In genomic region chr15:68700395-68701123, GRCh38 we compare ENCODE assay signal across 1 cellular context.
TF ChIP-seq lines count a peak whose summit lies in the region.

No MANE protein-coding gene starts in this region.

TF ChIP-seq in HEK293, 187 proteins besides CTCF, POLR2A, EP300 and RAD21 (continued from another document):
- peak; percentile 97 for TF ChIP-seq KLF17 (tag by site-specific recombination; IDR thresholded peaks at IDR 0.05)
- no peak for TF ChIP-seq ZNF624 (tag by site-specific recombination; IDR thresholded peaks at IDR 0.05)
- TF ChIP-seq ZFHX2 (tag by site-specific recombination; conservative IDR thresholded peaks at IDR 0.05): peak; percentile 96
- no peak for TF ChIP-seq ZNF16 (tag by site-specific recombination; IDR thresholded peaks at IDR 0.05; ENCODE audit: low read depth)
- TF ChIP-seq ZBTB8A (tag by site-specific recombination; IDR thresholded peaks at IDR 0.05): peak; percentile 99
- no peak for TF ChIP-seq ZNF138 (tag by site-specific recombination; IDR thresholded peaks at IDR 0.05; ENCODE audit: borderline replicate concordance)
- TF ChIP-seq SALL2 (tag by site-specific recombination; IDR thresholded peaks at IDR 0.05; ENCODE audit: borderline replicate concordance): no peak
- TF ChIP-seq IKZF3 (tag by site-specific recombination; IDR thresholded peaks at IDR 0.05): peak; percentile 90
- TF ChIP-seq ZBTB26 (tag by site-specific recombination; optimal IDR thresholded peaks at IDR 0.05): peak; percentile 13
- no peak for TF ChIP-seq ZNF514 (tag by site-specific recombination; IDR thresholded peaks at IDR 0.05)
- TF ChIP-seq BCL11A (tag by site-specific recombination; IDR thresholded peaks at IDR 0.05; ENCODE audit: low read depth): peak; percentile 36; the same call in 1 of the 2 replicates
- peak; percentile 72 for TF ChIP-seq ZNF184 (tag by site-specific recombination; IDR thresholded peaks at IDR 0.05)
- TF ChIP-seq ZNF830 (tag by site-specific recombination; IDR thresholded peaks at IDR 0.05; ENCODE audit: low read depth): no peak
- TF ChIP-seq ZFP69B (tag by site-specific recombination; IDR thresholded peaks at IDR 0.05): peak; percentile 78; the same call in 1 of the 2 replicates
- TF ChIP-seq KLF7 (tag by site-specific recombination; IDR thresholded peaks at IDR 0.05; ENCODE audit: borderline replicate concordance): peak; percentile 23; the same call in 1 of the 2 replicates
- TF ChIP-seq ZNF544 (tag by site-specific recombination; IDR thresholded peaks at IDR 0.05): no peak
- TF ChIP-seq ZNF621 (tag by site-specific recombination; IDR thresholded peaks at IDR 0.05): no peak
- TF ChIP-seq TSHZ1 (tag by site-specific recombination; IDR thresholded peaks at IDR 0.05; ENCODE audit: borderline replicate concordance): peak; percentile 81
- no peak for TF ChIP-seq BCL6B (tag by site-specific recombination; IDR thresholded peaks at IDR 0.05)
- peak; percentile 92 for TF ChIP-seq EGR2 (tag by site-specific recombination; IDR thresholded peaks at IDR 0.05; ENCODE audit: low read depth)
- 0 out of 2 replicates have a peak, but pooled peaks have one; percentile 46 for TF ChIP-seq ZNF2 (tag by site-specific recombination; IDR thresholded peaks at IDR 0.05)
- peak; percentile 90 for TF ChIP-seq ZNF596 (tag by site-specific recombination; IDR thresholded peaks at IDR 0.05)
- TF ChIP-seq ZNF121 (tag by site-specific recombination; IDR thresholded peaks at IDR 0.05): no peak
- no peak for TF ChIP-seq ZNF792 (tag by site-specific recombination; IDR thresholded peaks at IDR 0.05)
- TF ChIP-seq ZBTB44 (tag by site-specific recombination; IDR thresholded peaks at IDR 0.05): peak; percentile 69; the same call in 1 of the 2 replicates
